In the genomic region with DNA sequence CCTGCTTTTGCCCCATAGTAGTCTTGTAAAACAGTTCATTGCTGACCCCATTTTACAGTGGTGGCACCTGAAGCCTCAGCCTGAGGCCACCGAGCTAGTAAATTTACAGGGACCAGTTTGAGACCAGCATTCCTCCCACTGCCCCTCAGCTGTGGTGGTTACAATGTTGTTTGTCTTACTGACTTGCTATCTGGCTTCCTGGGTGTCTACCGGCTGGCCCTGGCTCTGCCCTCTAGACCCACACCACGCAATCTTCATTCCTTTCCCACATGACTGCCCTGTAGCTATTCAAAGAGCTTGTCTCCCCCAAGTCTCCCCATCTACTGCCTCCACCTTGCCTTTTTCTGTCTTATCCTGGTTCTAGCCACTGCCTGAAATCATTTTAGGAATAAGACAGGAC, we compare ENCODE assay signal across 1 cellular context.
TF ChIP-seq lines count a peak whose summit lies in the region.

No MANE protein-coding gene starts in this region.

TF ChIP-seq in GM23338, 12 proteins besides CTCF, POLR2A, EP300 and RAD21 (continued from another document):
- no peak for TF ChIP-seq EZH2phosphoT487 (IDR thresholded peaks at IDR 0.05; ENCODE audit: unreplicated experiment)
- no peak for TF ChIP-seq ETS1 (IDR thresholded peaks at IDR 0.05)
- no peak for TF ChIP-seq NANOG (IDR thresholded peaks at IDR 0.05; ENCODE audit: borderline replicate concordance)
- TF ChIP-seq ZNF114 (CRISPR knock-in tag; IDR thresholded peaks at IDR 0.05): no peak
- no peak for TF ChIP-seq REST (IDR thresholded peaks at IDR 0.05; ENCODE audit: unreplicated experiment)
- TF ChIP-seq EZH2 (IDR thresholded peaks at IDR 0.05; ENCODE audit: low read depth, unreplicated experiment): no peak
- no peak for TF ChIP-seq CREB1 (CRISPR knock-in tag; IDR thresholded peaks at IDR 0.05; ENCODE audit: low read depth)
